In the genomic region with DNA sequence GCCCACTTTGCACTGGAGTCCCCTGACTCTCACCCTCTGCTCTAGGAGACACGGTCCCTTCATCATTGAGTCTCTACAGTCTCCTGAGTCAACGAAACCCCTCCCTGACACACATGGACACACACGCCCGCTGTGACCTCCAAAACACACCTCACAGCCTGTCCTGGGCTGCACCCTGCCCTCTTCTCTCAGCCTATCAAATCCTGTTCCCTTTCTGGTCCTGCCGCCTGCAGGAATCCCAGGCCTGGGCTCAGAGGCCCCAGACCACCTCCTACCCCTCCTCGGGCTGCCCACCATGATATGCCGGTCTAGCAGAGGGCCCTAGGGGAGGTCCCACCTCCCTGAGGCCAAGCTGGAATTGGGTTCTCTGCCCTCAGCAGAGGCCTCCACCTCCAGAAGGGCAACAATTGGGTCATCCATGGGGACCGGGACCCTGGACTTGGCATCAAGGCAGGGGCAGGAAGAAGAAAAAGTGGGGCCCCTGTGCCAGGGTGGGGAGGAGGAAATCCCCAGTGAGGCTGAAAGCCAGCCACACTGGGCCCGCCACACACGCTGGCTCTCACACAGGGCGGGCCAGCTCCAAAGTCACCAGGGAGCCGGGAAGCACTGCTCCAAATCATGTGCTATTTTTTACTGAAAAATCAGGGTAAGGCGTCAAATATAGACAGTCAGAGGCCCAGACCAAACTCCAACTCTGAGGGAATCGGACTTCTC, we compare ENCODE assay signal across 8 cellular contexts. TPM values are rescaled to one million over a fixed set of nuclear protein-coding genes. Genes with fewer than 3 reads are reported as not detected.
A peak's percentile ranks its signal among the peaks of the same experiment; 100 is the strongest.
DNase-seq lines count a peak whose midpoint lies in the region; ATAC-seq and TF ChIP-seq lines count a peak whose summit lies in the region.

No MANE protein-coding gene starts in this region.

- H3K4me3 Mint-ChIP-seq in CD14-positive monocyte (peak overlapping the region; percentile 100), endothelial cell (ENCODE audit: unreplicated experiment) (peak overlapping the region; percentile 91)

- H3K9me3 Mint-ChIP-seq in CD14-positive monocyte (peaks cover 0 to 4% (median 0%) of the 10 kb centered on the region in 7 donors), endothelial cell (ENCODE audit: unreplicated experiment) (no peaks in the 10 kb centered on the region)

- H3K4me1 ChIP-seq in NT2/D1 (ENCODE audit: insufficient read depth, insufficient read length): peaks cover 32% of the 10 kb centered on the region
- H3K4me1 ChIP-seq in neutrophil (ENCODE audit: control insufficient read depth in 1 of 2, insufficient read depth in 1 of 2, low read depth in 1 of 2, low read length in 1 of 2): peaks cover 46 to 59% of the 10 kb centered on the region in 2 experiments

- TF ChIP-seq CTCF in CD14-positive monocyte (IDR thresholded peaks at IDR 0.05) (no peak), endothelial cell (IDR thresholded peaks at IDR 0.05; ENCODE audit: unreplicated experiment) (no peak), neutrophil (IDR thresholded peaks at IDR 0.05) (no peak)

- H3K4me1 Mint-ChIP-seq in CD14-positive monocyte (peaks cover 60% of the 10 kb centered on the region), endothelial cell (ENCODE audit: unreplicated experiment) (peaks cover 58% of the 10 kb centered on the region)

- intact Hi-C loops in CD14-positive monocyte (cut with micrococcal nuclease): no loop called here

- H3K27me3 ChIP-seq in NT2/D1 (ENCODE audit: insufficient read depth, insufficient read length) (no peaks in the 10 kb centered on the region), neutrophil (no peaks in the 10 kb centered on the region)

- H3K27ac Mint-ChIP-seq in CD14-positive monocyte (peak overlapping the region; percentile 95 to 98 (median 96)), endothelial cell (ENCODE audit: unreplicated experiment) (peak overlapping the region; percentile 88)

- H3K36me3 Mint-ChIP-seq in CD14-positive monocyte: peaks cover 48 to 53% of the 10 kb centered on the region in 2 donors
- H3K36me3 Mint-ChIP-seq in endothelial cell (ENCODE audit: low read depth, unreplicated experiment): peaks cover 30% of the 10 kb centered on the region

- H3K4me3 ChIP-seq in NT2/D1 (ENCODE audit: insufficient read length, low read depth): no peak overlapping the region
- H3K4me3 ChIP-seq in neutrophil (ENCODE audit: low read depth in 1 of 2, low read length in 1 of 2): peak overlapping the region; percentile 97 to 98

- peak overlapping the region; percentile 99 for H3K27ac ChIP-seq in neutrophil

- H3K36me3 ChIP-seq in NT2/D1 (ENCODE audit: insufficient read depth, insufficient read length, low read length) (peaks cover 56% of the 10 kb centered on the region), neutrophil (peaks cover 45% of the 10 kb centered on the region)

- H3K27me3 Mint-ChIP-seq in CD14-positive monocyte (ENCODE audit: low read depth in 3 of 3): peaks cover 0 to 2% (median 1%) of the 10 kb centered on the region in 3 donors
- peaks cover 23% of the 10 kb centered on the region for H3K27me3 Mint-ChIP-seq in endothelial cell (ENCODE audit: unreplicated experiment)

- no peak for DNase-seq in CD14-positive monocyte (ENCODE audit: low spot score)
- DNase-seq in NT2/D1 (ENCODE audit: low read depth, low spot score): no peak
- no peak for DNase-seq in endothelial cell (ENCODE audit: low spot score)
- DNase-seq in stimulated activated naive CD4-positive, alpha-beta T cell (lab: John Stamatoyannopoulos, UW): no peak

- no peak for ATAC-seq in HG02623 (IDR thresholded peaks at IDR 0.05; ENCODE audit: unreplicated experiment)
- ATAC-seq in GM19324 (IDR thresholded peaks at IDR 0.05; ENCODE audit: low FRiP score, unreplicated experiment): no peak
- ATAC-seq in HG03378 (IDR thresholded peaks at IDR 0.05; ENCODE audit: unreplicated experiment): no peak

- H3K9me3 ChIP-seq in NT2/D1 (ENCODE audit: insufficient read depth, low read length) (no peaks in the 10 kb centered on the region), neutrophil (no peaks in the 10 kb centered on the region)

- peak overlapping the region; percentile 47 for H3K9ac ChIP-seq in NT2/D1 (ENCODE audit: insufficient read length, low read depth)

RNA-seq across cellular contexts. Expression of gene PPP1R9B, which starts 3.4 kb away (rescaled TPM):
- polyA plus RNA-seq in CD14-positive monocyte: 1 to 10 TPM in 1 of 2 donors, under 1 TPM in 1; 0.61 to 1.3 TPM
- 101 TPM for total RNA-seq in endothelial cell (ENCODE audit: unreplicated experiment)

RNA-seq across cellular contexts. Expression of gene SAMD14, which starts 17.1 kb away (rescaled TPM):
- not detected for polyA plus RNA-seq in CD14-positive monocyte
- total RNA-seq in endothelial cell (ENCODE audit: unreplicated experiment): 82.0 TPM

RNA-seq across cellular contexts. Expression of gene SGCA, which starts 18.7 kb away (rescaled TPM):
- under 1 TPM; 0.53 to 0.89 TPM for polyA plus RNA-seq in CD14-positive monocyte
- total RNA-seq in endothelial cell (ENCODE audit: unreplicated experiment): not detected

RNA-seq across cellular contexts. Expression of gene PDK2, which starts 51.9 kb away (rescaled TPM):
- polyA plus RNA-seq in CD14-positive monocyte: 10 to 100 TPM; 15.9 to 23.4 TPM
- 37.1 TPM for total RNA-seq in endothelial cell (ENCODE audit: unreplicated experiment)

RNA-seq across cellular contexts. Expression of gene COL1A1, which starts 54.3 kb away (rescaled TPM):
- not detected for polyA plus RNA-seq in CD14-positive monocyte
- total RNA-seq in endothelial cell (ENCODE audit: unreplicated experiment): 6.8 TPM
